Comparison of ENCODE assay signal across 10 cellular contexts in genomic region chr13:48653074-48654054, GRCh38. TPM values are rescaled to one million over a fixed set of nuclear protein-coding genes. Genes with fewer than 3 reads are reported as not detected.
DNase-seq lines count a peak whose midpoint lies in the region; ATAC-seq and TF ChIP-seq lines count a peak whose summit lies in the region.
"Had no signal": no experiment of that assay in that cellular context is flagged by ENCODE, and none has a peak within 500 bp of the region (broad histone marks: within the 10 kb centered on the region; RNA-seq: fewer than 3 reads in every experiment).

TSS of gene CYSLTR2 (plus strand) at chr13:48653929. CDS start at chr13:48706818, 52,889 bp downstream.

- no peaks in the 10 kb centered on the region for H3K9me3 ChIP-seq in fibroblast of lung (ENCODE audit: control insufficient read depth, insufficient read depth, low read depth, low read length)

- no peak within 1 kb of the TSS for H2AFZ ChIP-seq in fibroblast of lung (ENCODE audit: low read length)

- no peaks in the 10 kb centered on the region for H3K27me3 ChIP-seq in fibroblast of lung (ENCODE audit: control insufficient read depth, insufficient read depth, low read length)

- H3K79me2 ChIP-seq in fibroblast of lung (ENCODE audit: control insufficient read depth, insufficient read depth, low read length) = no peaks in the 10 kb centered on the region

- H3K4me3 Mint-ChIP-seq in progenitor cell of endocrine pancreas (ENCODE audit: low read depth) = no peak within 1 kb of the TSS

- H3K36me3 Mint-ChIP-seq in progenitor cell of endocrine pancreas (ENCODE audit: insufficient read depth) = no peaks in the 10 kb centered on the region

- DNase-seq in SIG-M5 treated with dmso at 0.1 percent for 504 hours (lab: John Stamatoyannopoulos, UW; ENCODE audit: unreplicated experiment) = peak; percentile 89
- peak; percentile 55 to 62 for DNase-seq in fibroblast of lung (ENCODE audit: low read depth in 2 of 2)
- no peak for DNase-seq in progenitor cell of endocrine pancreas (ENCODE audit: low spot score, unreplicated experiment)
- DNase-seq in effector CD8-positive, alpha-beta T cell (lab: John Stamatoyannopoulos, UW) = no peak
- DNase-seq in germinal center (ENCODE audit: low spot score) = no peak

- H3K27ac Mint-ChIP-seq in progenitor cell of endocrine pancreas = peak within 1 kb of the TSS; percentile 54

- no peak within 1 kb of the TSS for H3K4me3 ChIP-seq in fibroblast of lung (replicated peaks in 1 of 4; ENCODE audit: control extremely low read depth in 1 of 4, insufficient read depth in 1 of 4, low read depth in 3 of 4, low read length in 4 of 4)

- peaks cover 21% of the 10 kb centered on the region for H3K4me1 Mint-ChIP-seq in progenitor cell of endocrine pancreas (ENCODE audit: low read depth)

- no peaks in the 10 kb centered on the region for H3K4me1 ChIP-seq in fibroblast of lung (ENCODE audit: control insufficient read depth, extremely low read depth, insufficient read depth, low read length)

- ATAC-seq in GM18502 (IDR thresholded peaks at IDR 0.05; ENCODE audit: poor library complexity, unreplicated experiment) (peak; percentile 71), HG02642 (IDR thresholded peaks at IDR 0.05; ENCODE audit: poor library complexity, unreplicated experiment) (peak; percentile 67), HG03097 (IDR thresholded peaks at IDR 0.05; ENCODE audit: low FRiP score, unreplicated experiment) (no peak)
- ATAC-seq: Panc1 had no signal

- H3K27ac ChIP-seq in fibroblast of lung (ENCODE audit: insufficient read depth, low read length) = no peak within 1 kb of the TSS

- no peaks in the 10 kb centered on the region for H3K9me3 Mint-ChIP-seq in progenitor cell of endocrine pancreas (ENCODE audit: low read depth)

- no peak within 1 kb of the TSS for H3K9ac ChIP-seq in fibroblast of lung (ENCODE audit: insufficient read depth, low read length)

- no peaks in the 10 kb centered on the region for H4K20me1 ChIP-seq in fibroblast of lung (ENCODE audit: control insufficient read depth, extremely low read depth, insufficient read depth, low read length)

- no peak within 1 kb of the TSS for H3K4me2 ChIP-seq in fibroblast of lung (ENCODE audit: extremely low read depth, insufficient read depth, low read length)

- TF ChIP-seq CTCF in fibroblast of lung (conservative IDR thresholded peaks at IDR 0.05 in 1 of 2, IDR thresholded peaks at IDR 0.05 in 1 of 2; ENCODE audit: low read depth in 1 of 2, low read length in 2 of 2) = no peak
- no peak for TF ChIP-seq CTCF in progenitor cell of endocrine pancreas (IDR thresholded peaks at IDR 0.05; ENCODE audit: unreplicated experiment)

- no peaks in the 10 kb centered on the region for H3K36me3 ChIP-seq in fibroblast of lung (ENCODE audit: control insufficient read depth, insufficient read depth, low read length)

- no peaks in the 10 kb centered on the region for H3K27me3 Mint-ChIP-seq in progenitor cell of endocrine pancreas

RNA-seq across cellular contexts. Expression of gene CYSLTR2, which starts in this region (rescaled TPM):
- total RNA-seq in fibroblast of lung (not detected in 2 replicates), progenitor cell of endocrine pancreas (0.17 and 0.47 TPM in 2 replicates)
- polyA plus RNA-seq in fibroblast of lung = 0.03 TPM in 1 of 2 replicates, not detected in the other
- 0.02 TPM in 1 of 2 replicates, not detected in the other for polyA plus RNA-seq in fibroblast of lung (2012)
- polyA minus RNA-seq in fibroblast of lung (ENCODE audit: low replicate concordance) = not detected in 2 replicates
- total RNA-seq: pulmonary artery endothelial cell had no signal

Comparison
In these comparisons a context has a peak if more than half of its experiments do, and no peak if none do; other contexts are left out.
1. Peak in DNase-seq in fibroblast of lung; RNA of the gene not detected or under 1 TPM.